Comparison of ENCODE assay signal across 27 cellular contexts in genomic region chr3:55742027-55742710, GRCh38.
"Had no signal": no experiment of that assay in that cellular context is flagged by ENCODE, and none has a peak within 500 bp of the region (broad histone marks: within the 10 kb centered on the region; RNA-seq: fewer than 3 reads in every experiment).

No MANE protein-coding gene starts in this region.

- H3K4me1 Mint-ChIP-seq: activated B cell treated with CpG ODN at 0.5 μM for 24 hours; activated CD4-positive, alpha-beta T cell treated with anti-CD3 and anti-CD28 coated beads for 36 hours; activated naive CD8-positive, alpha-beta T cell treated with anti-CD3 and anti-CD28 coated beads for 36 hours; naive B cell; neural crest cell; stimulated activated memory B cell treated with anti-CD40 and anti-IgM and Interleukin-4, amounts not matched to agents 10 μg/mL and 1 μg/mL and 100 μg/mL, for 72 hours had no signal

- H3K4me3 Mint-ChIP-seq: activated B cell treated with CpG ODN at 0.5 μM for 24 hours; activated CD4-positive, alpha-beta T cell treated with anti-CD3 and anti-CD28 coated beads for 36 hours; activated naive CD8-positive, alpha-beta T cell treated with anti-CD3 and anti-CD28 coated beads for 36 hours; activated T-cell treated with anti-CD3 and anti-CD28 coated beads, Interleukin-2, amount 50 U/mL, for 4 hours; endodermal cell; naive B cell; neural crest cell; stimulated activated memory B cell treated with anti-CD40 and anti-IgM and Interleukin-4, amounts not matched to agents 10 μg/mL and 1 μg/mL and 100 μg/mL, for 72 hours had no signal

- H3K4me1 ChIP-seq: breast epithelium, colonic mucosa, heart right ventricle, lower lobe of right lung, right lobe of liver, transverse colon had no signal

- H3K27ac ChIP-seq: breast epithelium, colonic mucosa, heart right ventricle, lower lobe of right lung, right lobe of liver, transverse colon had no signal

- DNase-seq: activated B cell treated with CpG ODN at 0.5 μM for 24 hours; activated CD4-positive, alpha-beta T cell treated with anti-CD3 and anti-CD28 coated beads for 36 hours; activated CD4-positive, alpha-beta T cell treated with anti-CD3 and anti-CD28 coated beads, Interleukin-2, amount 50 U/mL, for 4 hours; activated CD8-positive, alpha-beta memory T cell treated with anti-CD3 and anti-CD28 coated beads for 24 hours; activated CD8-positive, alpha-beta memory T cell treated with anti-CD3 and anti-CD28 coated beads, Interleukin-2, amount 50 U/mL, for 48 hours; activated naive CD4-positive, alpha-beta T cell treated with Interleukin-2 at 50 U/mL for 16 hours; activated naive CD8-positive, alpha-beta T cell treated with anti-CD3 and anti-CD28 coated beads for 36 hours; activated T-cell treated with anti-CD3 and anti-CD28 coated beads, Interleukin-2, amount 50 U/mL, for 4 hours; colonic mucosa; endodermal cell; heart right ventricle; kidney; lower lobe of right lung; naive B cell; occipital lobe; posterior cingulate gyrus; right lobe of liver; small intestine; stimulated activated CD4-positive, alpha-beta T cell treated with anti-CD3 and anti-CD28 coated beads, Interleukin-2, amount 100 ng/mL, for 24 hours; T1000; transverse colon had no signal

- H3K9me3 Mint-ChIP-seq: activated B cell treated with CpG ODN at 0.5 μM for 24 hours; activated naive CD8-positive, alpha-beta T cell treated with anti-CD3 and anti-CD28 coated beads for 36 hours; activated T-cell treated with anti-CD3 and anti-CD28 coated beads, Interleukin-2, amount 50 U/mL, for 4 hours; activated T-helper 2 cell treated with anti-CD3 and anti-CD28 coated beads, Interferon-gamma antibody, Interleukin-2, Interleukin-4, amounts not matched to agents 10 μg/mL and 5 μg/mL and 100 μg/mL, durations not matched to agents 14 hours and 24 hours and 36 hours; neural crest cell; stimulated activated memory B cell treated with anti-CD40 and anti-IgM and Interleukin-4, amounts not matched to agents 10 μg/mL and 1 μg/mL and 100 μg/mL, for 72 hours had no signal

- H3K27ac Mint-ChIP-seq: activated B cell treated with CpG ODN at 0.5 μM for 24 hours; activated CD4-positive, alpha-beta T cell treated with anti-CD3 and anti-CD28 coated beads for 36 hours; activated naive CD8-positive, alpha-beta T cell treated with anti-CD3 and anti-CD28 coated beads for 36 hours; activated T-helper 2 cell treated with anti-CD3 and anti-CD28 coated beads, Interferon-gamma antibody, Interleukin-2, Interleukin-4, amounts not matched to agents 10 μg/mL and 5 μg/mL and 100 μg/mL, durations not matched to agents 14 hours and 24 hours and 36 hours; endodermal cell; naive B cell; stimulated activated memory B cell treated with anti-CD40 and anti-IgM and Interleukin-4, amounts not matched to agents 10 μg/mL and 1 μg/mL and 100 μg/mL, for 72 hours had no signal

- H3K27me3 ChIP-seq: breast epithelium, colonic mucosa, right lobe of liver, transverse colon had no signal

- H3K36me3 Mint-ChIP-seq: activated naive CD8-positive, alpha-beta T cell treated with anti-CD3 and anti-CD28 coated beads for 36 hours; naive B cell; stimulated activated memory B cell treated with anti-CD40 and anti-IgM and Interleukin-4, amounts not matched to agents 10 μg/mL and 1 μg/mL and 100 μg/mL, for 72 hours had no signal

- ATAC-seq: activated CD4-positive, alpha-beta T cell treated with anti-CD3 and anti-CD28 coated beads for 36 hours; activated T-cell treated with anti-CD3 and anti-CD28 coated beads, Interleukin-2, amount 50 U/mL, for 4 hours; heart right ventricle; left lobe of liver; lower lobe of right lung; right lobe of liver; stimulated activated memory B cell treated with anti-CD40 and anti-IgM and Interleukin-4, amounts not matched to agents 10 μg/mL and 1 μg/mL and 100 μg/mL, for 72 hours had no signal

- H3K9me3 ChIP-seq: breast epithelium, colonic mucosa, heart right ventricle, lower lobe of right lung, right lobe of liver, transverse colon had no signal

- H3K4me3 ChIP-seq: breast epithelium, colonic mucosa, heart right ventricle, lower lobe of right lung, right lobe of liver, transverse colon had no signal

- FAIRE-seq: kidney, small intestine, urothelium cell line had no signal

- H3K36me3 ChIP-seq: breast epithelium, colonic mucosa, heart right ventricle, lower lobe of right lung, right lobe of liver, transverse colon had no signal

- H3K27me3 Mint-ChIP-seq: activated B cell treated with CpG ODN at 0.5 μM for 24 hours; activated naive CD8-positive, alpha-beta T cell treated with anti-CD3 and anti-CD28 coated beads for 36 hours; naive B cell; stimulated activated memory B cell treated with anti-CD40 and anti-IgM and Interleukin-4, amounts not matched to agents 10 μg/mL and 1 μg/mL and 100 μg/mL, for 72 hours had no signal
